Comparison of ENCODE assay signal across 22 cellular contexts in the genomic region with DNA sequence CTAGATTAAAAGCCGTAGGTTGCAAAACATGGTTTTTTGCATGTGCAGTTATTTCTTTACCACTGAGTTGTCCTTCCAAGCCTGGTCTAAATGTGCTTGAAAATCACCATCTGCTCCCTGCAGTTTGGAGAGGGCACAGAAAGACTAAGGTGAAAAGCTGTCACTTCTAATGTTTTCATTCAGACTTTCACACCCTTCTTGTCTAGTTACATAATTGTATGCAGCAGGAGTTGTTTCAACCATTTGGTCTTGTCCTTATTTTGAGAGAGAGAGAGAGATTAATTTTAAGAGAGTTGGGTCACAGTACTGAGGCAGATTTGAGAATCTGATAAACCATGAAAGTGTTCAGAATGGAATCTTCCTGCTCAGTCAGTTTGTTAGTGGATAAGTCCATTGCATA.
DNase-seq lines count a peak whose midpoint lies in the region; FAIRE-seq lines count a peak whose summit lies in the region.
"Had no signal": no experiment of that assay in that cellular context is flagged by ENCODE, and none has a peak within 500 bp of the region (broad histone marks: within the 10 kb centered on the region; RNA-seq: fewer than 3 reads in every experiment).

No MANE protein-coding gene starts in this region.

- H3K9me3 Mint-ChIP-seq in activated CD4-positive, alpha-beta T cell treated with anti-CD3 and anti-CD28 coated beads, Interleukin-2, amount 10 ng/mL, durations not matched to agents 24 days and 14 days: no peaks in the 10 kb centered on the region
- H3K9me3 Mint-ChIP-seq: HFFc6 had no signal

- H3K36me3 Mint-ChIP-seq in activated CD4-positive, alpha-beta T cell treated with anti-CD3 and anti-CD28 coated beads, Interleukin-2, amount 10 ng/mL, durations not matched to agents 24 days and 14 days (ENCODE audit: low read depth): peaks cover 2% of the 10 kb centered on the region

- FAIRE-seq in HTR-8/SVneo (lab: Jason Lieb, UNC): no peak
- FAIRE-seq: GM12891, RCC 7860 had no signal

- H3K27ac Mint-ChIP-seq in activated CD4-positive, alpha-beta T cell treated with anti-CD3 and anti-CD28 coated beads, Interleukin-2, amount 10 ng/mL, durations not matched to agents 24 days and 14 days: peak overlapping the region; percentile 9
- H3K27ac Mint-ChIP-seq: CD4-positive, alpha-beta T cell; HFFc6 had no signal

- no peaks in the 10 kb centered on the region for H3K27me3 Mint-ChIP-seq in activated CD4-positive, alpha-beta T cell treated with anti-CD3 and anti-CD28 coated beads, Interleukin-2, amount 10 ng/mL, durations not matched to agents 24 days and 14 days
- H3K27me3 Mint-ChIP-seq: CD4-positive, alpha-beta T cell had no signal

- intact Hi-C loops in activated CD4-positive, alpha-beta T cell treated with anti-CD3 and anti-CD28 coated beads, Interleukin-2, amount 10 ng/mL, durations not matched to agents 24 days and 14 days (cut with micrococcal nuclease): loop anchor here (5.0 to 10.0 kb wide), 4 partner anchors 98 to 605 kb away; no protein-coding TSS in a partner anchor

- no peak overlapping the region for H3K4me3 Mint-ChIP-seq in activated CD4-positive, alpha-beta T cell treated with anti-CD3 and anti-CD28 coated beads, Interleukin-2, amount 10 ng/mL, durations not matched to agents 24 days and 14 days
- H3K4me3 Mint-ChIP-seq: CD4-positive, alpha-beta T cell; HFFc6 had no signal

- DNase-seq in activated CD4-positive, alpha-beta T cell treated with anti-CD3 and anti-CD28 coated beads, Interleukin-2, amount 10 ng/mL, durations not matched to agents 24 days and 14 days: no peak
- DNase-seq in activated CD4-positive, alpha-beta T cell treated with anti-CD3 and anti-CD28 coated beads for 4 hours: no peak
- peak; percentile 56 for DNase-seq in NCI-H524 treated with DMSO at 0.1 percent for 48 hours (lab: John Stamatoyannopoulos, UW)
- DNase-seq in cerebellar nuclear complex (lab: John Stamatoyannopoulos, UW): peak; percentile 65 to 83
- peak; percentile 25 for DNase-seq in middle frontal gyrus (ENCODE audit: extremely low spot score, low spot score)
- no peak for DNase-seq in HTR-8/SVneo (ENCODE audit: insufficient read length, low spot score)
- DNase-seq in hypothalamus (lab: John Stamatoyannopoulos, UW): no peak
- no peak for DNase-seq in Ammon's horn (ENCODE audit: low spot score)
- DNase-seq: CD4-positive, alpha-beta T cell; COR-L47; DND-41; H7; HFFc6; Kasumi-1; NCI-H1417; NCI-H187 treated with DMSO at 0.1 percent for 48 hours; NCI-H2107; NCI-H226; NCI-H510A treated with DMSO at 0.1 percent for 48 hours; SJCRH30 had no signal

- peaks cover 53% of the 10 kb centered on the region for H3K4me1 Mint-ChIP-seq in activated CD4-positive, alpha-beta T cell treated with anti-CD3 and anti-CD28 coated beads, Interleukin-2, amount 10 ng/mL, durations not matched to agents 24 days and 14 days

Comparison
In these comparisons a context has a peak if more than half of its experiments do, and no peak if none do; other contexts are left out.
1. DNase-seq: peak in NCI-H524 treated with DMSO at 0.1 percent for 48 hours (single experiment), cerebellar nuclear complex (2 of 2) and middle frontal gyrus (single experiment); none in activated CD4-positive, alpha-beta T cell treated with anti-CD3 and anti-CD28 coated beads, Interleukin-2, amount 10 ng/mL, durations not matched to agents 24 days and 14 days (single experiment), activated CD4-positive, alpha-beta T cell treated with anti-CD3 and anti-CD28 coated beads for 4 hours (0 of 2), HTR-8/SVneo (single experiment), hypothalamus (0 of 51) and Ammon's horn (single experiment).